Comparison of ENCODE assay signal across 12 cellular contexts in the genomic region with DNA sequence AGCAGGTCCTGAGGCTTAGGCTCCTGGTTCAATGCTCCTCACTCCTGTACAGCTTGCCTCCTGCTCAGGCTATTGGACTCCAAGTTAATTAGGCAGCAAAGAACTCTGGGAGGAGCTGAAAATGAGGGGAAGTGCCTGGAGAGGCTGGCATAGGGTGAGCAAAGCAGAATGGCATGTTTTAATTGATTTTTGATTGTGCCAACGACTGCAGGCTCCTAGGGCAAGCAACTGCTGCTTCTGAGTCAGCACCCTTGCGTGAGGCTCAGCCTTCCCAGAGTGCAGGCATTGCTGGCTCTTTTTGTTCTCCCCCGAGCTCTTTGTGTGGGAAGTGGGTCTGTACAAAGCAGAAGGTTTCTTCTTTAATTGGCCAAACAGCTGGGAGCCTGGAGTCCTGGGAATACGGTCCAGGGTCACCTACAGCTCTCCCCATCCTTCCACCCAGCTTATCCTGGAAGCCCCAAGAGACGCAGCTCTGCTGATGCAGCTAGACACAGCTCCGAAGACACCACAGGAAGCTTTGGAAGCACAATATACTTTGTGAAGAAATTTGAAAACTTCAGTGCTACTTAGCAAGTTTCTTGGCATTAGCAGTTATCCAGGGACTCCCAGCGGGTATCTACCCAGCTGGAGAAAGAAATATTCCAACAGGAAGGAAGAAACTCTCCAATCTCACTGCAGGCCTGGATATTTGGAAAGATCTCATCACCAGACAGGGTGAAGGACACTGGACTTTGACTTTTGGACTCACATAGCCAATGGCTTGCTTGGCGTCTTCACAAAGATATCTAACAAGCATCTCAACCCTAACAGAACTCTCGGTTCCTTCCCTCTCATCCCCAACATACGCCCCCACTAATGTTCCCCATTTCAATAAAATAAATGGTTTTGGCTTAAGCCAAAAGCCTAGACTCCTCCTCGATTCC.
DNase-seq lines count a peak whose midpoint lies in the region; ATAC-seq and TF ChIP-seq lines count a peak whose summit lies in the region.
"Had no signal": no experiment of that assay in that cellular context is flagged by ENCODE, and none has a peak within 500 bp of the region (broad histone marks: within the 10 kb centered on the region; RNA-seq: fewer than 3 reads in every experiment).

No MANE protein-coding gene starts in this region.

- peaks cover 0 to 8% (median 0%) of the 10 kb centered on the region in 3 donors for H3K27me3 ChIP-seq in stomach
- H3K27me3 ChIP-seq: uterus had no signal

- WGBS in stomach, 5 donors = 71 to 82% (median 79%) methylated on average over 8 to 11 of the region's 11 CpGs

- intact Hi-C loops in stomach (cut with DNase I; ENCODE audit: low total_unique reads) = no loop called here

- H3K27ac ChIP-seq in stomach = no peak overlapping the region
- H3K27ac ChIP-seq: gastroesophageal sphincter, uterus had no signal

- H3K36me3 ChIP-seq in stomach = no peaks in the 10 kb centered on the region
- H3K36me3 ChIP-seq: gastroesophageal sphincter, uterus had no signal

- ATAC-seq in GM21723 (IDR thresholded peaks at IDR 0.05; ENCODE audit: unreplicated experiment) = no peak
- ATAC-seq: gastroesophageal sphincter; naive thymus-derived CD4-positive, alpha-beta T cell had no signal

- H3K4me1 ChIP-seq in stomach = no peaks in the 10 kb centered on the region
- H3K4me1 ChIP-seq: gastroesophageal sphincter, uterus had no signal

- H3K9me3 ChIP-seq in stomach = no peaks in the 10 kb centered on the region
- H3K9me3 ChIP-seq: gastroesophageal sphincter, uterus had no signal

- no peak for TF ChIP-seq POLR2A in stomach (IDR thresholded peaks at IDR 0.05)

- no peak for TF ChIP-seq EP300 in stomach (IDR thresholded peaks at IDR 0.05)

- no peak for TF ChIP-seq CTCF in stomach (IDR thresholded peaks at IDR 0.05)

- no peak overlapping the region for H3K4me3 ChIP-seq in stomach
- H3K4me3 ChIP-seq: gastroesophageal sphincter, uterus had no signal

- DNase-seq in Daoy (ENCODE audit: low read depth) = peak; percentile 93
- peak; percentile 60 for DNase-seq in NCI-H1694 treated with DMSO at 0.1 percent for 48 hours (lab: John Stamatoyannopoulos, UW)
- peak; percentile 86 for DNase-seq in cerebellar cortex (ENCODE audit: low spot score)
- peak; percentile 88 for DNase-seq in myocyte (ENCODE audit: low read depth)
- no peak for DNase-seq in SIG-M5 treated with dmso at 0.1 percent for 504 hours (lab: John Stamatoyannopoulos, UW; ENCODE audit: unreplicated experiment)
- DNase-seq in activated effector memory CD4-positive, alpha-beta T cell treated with anti-CD3 and anti-CD28 coated beads, Interleukin-2, amount 50 U/mL, for 16 hours = no peak
- no peak for DNase-seq in stomach
- DNase-seq: activated CD4-positive, alpha-beta T cell treated with anti-CD3 and anti-CD28 coated beads, Interleukin-2, amount 10 ng/mL, durations not matched to agents 24 days and 14 days; naive thymus-derived CD4-positive, alpha-beta T cell; uterus had no signal

Comparison
In these comparisons a context has a peak if more than half of its experiments do, and no peak if none do; other contexts are left out.
1. DNase-seq: peak in Daoy (single experiment), NCI-H1694 treated with DMSO at 0.1 percent for 48 hours (single experiment), cerebellar cortex (single experiment) and myocyte (single experiment); none in SIG-M5 treated with dmso at 0.1 percent for 504 hours (single experiment), activated effector memory CD4-positive, alpha-beta T cell treated with anti-CD3 and anti-CD28 coated beads, Interleukin-2, amount 50 U/mL, for 16 hours (single experiment) and stomach (single experiment).